1 cellular context compared by ENCODE assay signal in genomic region chr7:143263266-143264195, GRCh38.
TF ChIP-seq lines count a peak whose summit lies in the region.

Gene GSTK1, plus strand, starts transcription at chr7:143263441. Its CDS starts 73 bp downstream, at chr7:143263514.

TF ChIP-seq in HepG2, 621 proteins besides CTCF, POLR2A, EP300 and RAD21 (continued from another document and continues in another):
- peak; percentile 41; the same call in 1 of the 2 replicates for TF ChIP-seq SP4 (CRISPR knock-in tag; IDR thresholded peaks at IDR 0.05)
- TF ChIP-seq ZNF644 (CRISPR knock-in tag; IDR thresholded peaks at IDR 0.05; ENCODE audit: low read depth) = no peak
- TF ChIP-seq ZFP36L2 (CRISPR knock-in tag; IDR thresholded peaks at IDR 0.05) = no peak
- no peak for TF ChIP-seq SALL2 (CRISPR knock-in tag; IDR thresholded peaks at IDR 0.05)
- peak; percentile 61; the same call in 1 of the 2 replicates for TF ChIP-seq SNAPC4 (CRISPR knock-in tag; IDR thresholded peaks at IDR 0.05)
- TF ChIP-seq HOXA7 (CRISPR knock-in tag; IDR thresholded peaks at IDR 0.05) = no peak
- peak; percentile 41; the same call in 1 of the 2 replicates for TF ChIP-seq ARID5B (CRISPR knock-in tag; IDR thresholded peaks at IDR 0.05)
- TF ChIP-seq FOSL1 (CRISPR knock-in tag; IDR thresholded peaks at IDR 0.05; ENCODE audit: borderline replicate concordance) = no peak
- TF ChIP-seq NBN (conservative IDR thresholded peaks at IDR 0.05) = no peak
- peak; percentile 45; the same call in 1 of the 2 replicates for TF ChIP-seq NR1H2 (CRISPR knock-in tag; IDR thresholded peaks at IDR 0.05; ENCODE audit: borderline replicate concordance, low read depth)
- no peak for TF ChIP-seq BRCA1 (CRISPR knock-in tag; IDR thresholded peaks at IDR 0.05)
- no peak for TF ChIP-seq FOXP1 (IDR thresholded peaks at IDR 0.05)
- TF ChIP-seq FOXP1 (CRISPR knock-in tag; IDR thresholded peaks at IDR 0.05) = no peak
- TF ChIP-seq ZNF772 (CRISPR knock-in tag; IDR thresholded peaks at IDR 0.05) = peak; percentile 72; the same call in 1 of the 2 replicates
- no peak for TF ChIP-seq ZUFSP (CRISPR knock-in tag; IDR thresholded peaks at IDR 0.05; ENCODE audit: borderline replicate concordance)
- 0 out of 2 replicates have a peak, but pooled peaks have one; percentile 17 for TF ChIP-seq ZHX2 (IDR thresholded peaks at IDR 0.05; ENCODE audit: low read depth)
- no peak for TF ChIP-seq ZHX2 (CRISPR knock-in tag; IDR thresholded peaks at IDR 0.05; ENCODE audit: borderline replicate concordance)
- no peak for TF ChIP-seq ZNF3 (CRISPR knock-in tag; IDR thresholded peaks at IDR 0.05)
- TF ChIP-seq ONECUT2 (CRISPR knock-in tag; IDR thresholded peaks at IDR 0.05) = no peak
- TF ChIP-seq ZNF761 (CRISPR knock-in tag; conservative IDR thresholded peaks at IDR 0.05) = peak; percentile 68; the same call in 1 of the 2 replicates
- no peak for TF ChIP-seq RBM22 (optimal IDR thresholded peaks at IDR 0.05; ENCODE audit: low read length)
- TF ChIP-seq ZNF460 (CRISPR knock-in tag; IDR thresholded peaks at IDR 0.05; ENCODE audit: borderline replicate concordance) = no peak; the same call in 1 of the 2 replicates
- peak; percentile 73 for TF ChIP-seq SP5 (CRISPR knock-in tag; IDR thresholded peaks at IDR 0.05; ENCODE audit: borderline replicate concordance, low read depth)
- TF ChIP-seq NCOA1 (CRISPR knock-in tag; IDR thresholded peaks at IDR 0.05) = no peak
- TF ChIP-seq, protein P1, sequence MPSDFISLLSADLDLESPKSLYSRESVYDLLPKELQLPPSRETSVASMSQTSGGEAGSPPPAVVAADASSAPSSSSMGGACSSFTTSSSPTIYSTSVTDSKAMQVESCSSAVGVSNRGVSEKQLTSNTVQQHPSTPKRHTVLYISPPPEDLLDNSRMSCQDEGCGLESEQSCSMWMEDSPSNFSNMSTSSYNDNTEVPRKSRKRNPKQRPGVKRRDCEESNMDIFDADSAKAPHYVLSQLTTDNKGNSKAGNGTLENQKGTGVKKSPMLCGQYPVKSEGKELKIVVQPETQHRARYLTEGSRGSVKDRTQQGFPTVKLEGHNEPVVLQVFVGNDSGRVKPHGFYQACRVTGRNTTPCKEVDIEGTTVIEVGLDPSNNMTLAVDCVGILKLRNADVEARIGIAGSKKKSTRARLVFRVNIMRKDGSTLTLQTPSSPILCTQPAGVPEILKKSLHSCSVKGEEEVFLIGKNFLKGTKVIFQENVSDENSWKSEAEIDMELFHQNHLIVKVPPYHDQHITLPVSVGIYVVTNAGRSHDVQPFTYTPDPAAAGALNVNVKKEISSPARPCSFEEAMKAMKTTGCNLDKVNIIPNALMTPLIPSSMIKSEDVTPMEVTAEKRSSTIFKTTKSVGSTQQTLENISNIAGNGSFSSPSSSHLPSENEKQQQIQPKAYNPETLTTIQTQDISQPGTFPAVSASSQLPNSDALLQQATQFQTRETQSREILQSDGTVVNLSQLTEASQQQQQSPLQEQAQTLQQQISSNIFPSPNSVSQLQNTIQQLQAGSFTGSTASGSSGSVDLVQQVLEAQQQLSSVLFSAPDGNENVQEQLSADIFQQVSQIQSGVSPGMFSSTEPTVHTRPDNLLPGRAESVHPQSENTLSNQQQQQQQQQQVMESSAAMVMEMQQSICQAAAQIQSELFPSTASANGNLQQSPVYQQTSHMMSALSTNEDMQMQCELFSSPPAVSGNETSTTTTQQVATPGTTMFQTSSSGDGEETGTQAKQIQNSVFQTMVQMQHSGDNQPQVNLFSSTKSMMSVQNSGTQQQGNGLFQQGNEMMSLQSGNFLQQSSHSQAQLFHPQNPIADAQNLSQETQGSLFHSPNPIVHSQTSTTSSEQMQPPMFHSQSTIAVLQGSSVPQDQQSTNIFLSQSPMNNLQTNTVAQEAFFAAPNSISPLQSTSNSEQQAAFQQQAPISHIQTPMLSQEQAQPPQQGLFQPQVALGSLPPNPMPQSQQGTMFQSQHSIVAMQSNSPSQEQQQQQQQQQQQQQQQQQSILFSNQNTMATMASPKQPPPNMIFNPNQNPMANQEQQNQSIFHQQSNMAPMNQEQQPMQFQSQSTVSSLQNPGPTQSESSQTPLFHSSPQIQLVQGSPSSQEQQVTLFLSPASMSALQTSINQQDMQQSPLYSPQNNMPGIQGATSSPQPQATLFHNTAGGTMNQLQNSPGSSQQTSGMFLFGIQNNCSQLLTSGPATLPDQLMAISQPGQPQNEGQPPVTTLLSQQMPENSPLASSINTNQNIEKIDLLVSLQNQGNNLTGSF (CRISPR knock-in tag; IDR thresholded peaks at IDR 0.05) = no peak
- TF ChIP-seq ZNF737 (CRISPR knock-in tag; IDR thresholded peaks at IDR 0.05; ENCODE audit: borderline replicate concordance) = 0 out of 2 replicates have a peak, but pooled peaks have one; percentile 64
- peak; percentile 65; the same call in 1 of the 2 replicates for TF ChIP-seq ZNF317 (CRISPR knock-in tag; IDR thresholded peaks at IDR 0.05)
- peak; percentile 79; the same call in 1 of the 2 replicates for TF ChIP-seq ZSCAN29 (CRISPR knock-in tag; conservative IDR thresholded peaks at IDR 0.05)
- TF ChIP-seq ZNF451 (CRISPR knock-in tag; IDR thresholded peaks at IDR 0.05) = peak; percentile 72; the same call in 1 of the 2 replicates
- TF ChIP-seq, protein P2, sequence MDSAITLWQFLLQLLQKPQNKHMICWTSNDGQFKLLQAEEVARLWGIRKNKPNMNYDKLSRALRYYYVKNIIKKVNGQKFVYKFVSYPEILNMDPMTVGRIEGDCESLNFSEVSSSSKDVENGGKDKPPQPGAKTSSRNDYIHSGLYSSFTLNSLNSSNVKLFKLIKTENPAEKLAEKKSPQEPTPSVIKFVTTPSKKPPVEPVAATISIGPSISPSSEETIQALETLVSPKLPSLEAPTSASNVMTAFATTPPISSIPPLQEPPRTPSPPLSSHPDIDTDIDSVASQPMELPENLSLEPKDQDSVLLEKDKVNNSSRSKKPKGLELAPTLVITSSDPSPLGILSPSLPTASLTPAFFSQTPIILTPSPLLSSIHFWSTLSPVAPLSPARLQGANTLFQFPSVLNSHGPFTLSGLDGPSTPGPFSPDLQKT (CRISPR knock-in tag; IDR thresholded peaks at IDR 0.05; ENCODE audit: borderline replicate concordance) = no peak
- no peak for TF ChIP-seq RCOR2 (CRISPR knock-in tag; IDR thresholded peaks at IDR 0.05)
- no peak for TF ChIP-seq ZNF282 (IDR thresholded peaks at IDR 0.05; ENCODE audit: partially characterized antibody)
- no peak for TF ChIP-seq ZNF224 (CRISPR knock-in tag; IDR thresholded peaks at IDR 0.05)
- TF ChIP-seq TAF1 (CRISPR knock-in tag; IDR thresholded peaks at IDR 0.05) = peak; percentile 95
- TF ChIP-seq FOXO1 (CRISPR knock-in tag; IDR thresholded peaks at IDR 0.05) = 0 out of 2 replicates have a peak, but pooled peaks have one; percentile 28
- TF ChIP-seq ZNF264 (CRISPR knock-in tag; IDR thresholded peaks at IDR 0.05) = no peak
- TF ChIP-seq SETDB1 (CRISPR knock-in tag; IDR thresholded peaks at IDR 0.05; ENCODE audit: borderline replicate concordance) = no peak
- no peak for TF ChIP-seq PCBP1 (IDR thresholded peaks at IDR 0.05; ENCODE audit: borderline replicate concordance, low read depth, low read length)
